In the genomic region with DNA sequence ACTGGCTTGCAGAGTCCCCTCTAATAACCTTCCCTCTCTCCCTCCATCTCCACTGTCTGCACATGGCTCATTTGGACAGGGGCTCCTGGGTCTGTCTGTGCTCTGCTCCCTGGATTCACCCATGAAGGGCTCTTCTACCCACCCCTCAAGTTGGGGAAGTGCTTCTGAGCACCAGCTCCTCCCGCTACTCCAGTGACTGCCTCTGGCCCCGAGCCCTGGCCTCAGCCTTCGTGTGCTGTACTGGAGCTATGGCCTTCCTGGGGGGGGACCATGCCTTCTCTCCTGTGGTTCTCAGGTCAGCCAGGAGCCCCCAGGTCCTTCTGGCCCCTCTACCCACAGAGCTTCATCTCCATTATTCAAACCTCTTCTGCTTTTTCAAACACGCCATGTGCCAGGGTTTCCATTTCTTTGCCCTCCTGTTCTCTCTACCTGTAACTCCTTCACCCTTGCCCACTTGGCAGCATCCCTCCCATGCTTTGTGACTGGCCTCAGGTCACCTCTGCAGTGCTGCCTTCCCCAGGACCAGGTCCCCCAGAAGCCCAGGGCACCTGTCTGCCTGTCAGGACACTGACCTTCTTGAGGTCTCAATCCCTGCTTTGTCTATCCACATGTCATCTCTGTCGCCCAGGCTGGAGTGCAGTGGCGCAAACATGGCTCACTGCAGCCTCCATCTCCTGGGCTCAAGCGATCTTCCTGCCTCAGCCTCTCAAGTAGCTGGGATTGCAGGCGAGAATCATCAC, we compare ENCODE assay signal across 1 cellular context.
TF ChIP-seq lines count a peak whose summit lies in the region.

No MANE protein-coding gene starts in this region.

TF ChIP-seq in GM23338, 12 proteins besides CTCF, POLR2A, EP300 and RAD21 (continued from another document):
- TF ChIP-seq REST (IDR thresholded peaks at IDR 0.05; ENCODE audit: unreplicated experiment) (no peak), ZNF114 (CRISPR knock-in tag; IDR thresholded peaks at IDR 0.05) (no peak), POLR2AphosphoS5 (IDR thresholded peaks at IDR 0.05; ENCODE audit: low read depth) (no peak), STAT1 (IDR thresholded peaks at IDR 0.05; ENCODE audit: unreplicated experiment) (no peak), ZNF331 (CRISPR knock-in tag; IDR thresholded peaks at IDR 0.05; ENCODE audit: low read depth) (no peak)
- TF ChIP-seq, protein P1, sequence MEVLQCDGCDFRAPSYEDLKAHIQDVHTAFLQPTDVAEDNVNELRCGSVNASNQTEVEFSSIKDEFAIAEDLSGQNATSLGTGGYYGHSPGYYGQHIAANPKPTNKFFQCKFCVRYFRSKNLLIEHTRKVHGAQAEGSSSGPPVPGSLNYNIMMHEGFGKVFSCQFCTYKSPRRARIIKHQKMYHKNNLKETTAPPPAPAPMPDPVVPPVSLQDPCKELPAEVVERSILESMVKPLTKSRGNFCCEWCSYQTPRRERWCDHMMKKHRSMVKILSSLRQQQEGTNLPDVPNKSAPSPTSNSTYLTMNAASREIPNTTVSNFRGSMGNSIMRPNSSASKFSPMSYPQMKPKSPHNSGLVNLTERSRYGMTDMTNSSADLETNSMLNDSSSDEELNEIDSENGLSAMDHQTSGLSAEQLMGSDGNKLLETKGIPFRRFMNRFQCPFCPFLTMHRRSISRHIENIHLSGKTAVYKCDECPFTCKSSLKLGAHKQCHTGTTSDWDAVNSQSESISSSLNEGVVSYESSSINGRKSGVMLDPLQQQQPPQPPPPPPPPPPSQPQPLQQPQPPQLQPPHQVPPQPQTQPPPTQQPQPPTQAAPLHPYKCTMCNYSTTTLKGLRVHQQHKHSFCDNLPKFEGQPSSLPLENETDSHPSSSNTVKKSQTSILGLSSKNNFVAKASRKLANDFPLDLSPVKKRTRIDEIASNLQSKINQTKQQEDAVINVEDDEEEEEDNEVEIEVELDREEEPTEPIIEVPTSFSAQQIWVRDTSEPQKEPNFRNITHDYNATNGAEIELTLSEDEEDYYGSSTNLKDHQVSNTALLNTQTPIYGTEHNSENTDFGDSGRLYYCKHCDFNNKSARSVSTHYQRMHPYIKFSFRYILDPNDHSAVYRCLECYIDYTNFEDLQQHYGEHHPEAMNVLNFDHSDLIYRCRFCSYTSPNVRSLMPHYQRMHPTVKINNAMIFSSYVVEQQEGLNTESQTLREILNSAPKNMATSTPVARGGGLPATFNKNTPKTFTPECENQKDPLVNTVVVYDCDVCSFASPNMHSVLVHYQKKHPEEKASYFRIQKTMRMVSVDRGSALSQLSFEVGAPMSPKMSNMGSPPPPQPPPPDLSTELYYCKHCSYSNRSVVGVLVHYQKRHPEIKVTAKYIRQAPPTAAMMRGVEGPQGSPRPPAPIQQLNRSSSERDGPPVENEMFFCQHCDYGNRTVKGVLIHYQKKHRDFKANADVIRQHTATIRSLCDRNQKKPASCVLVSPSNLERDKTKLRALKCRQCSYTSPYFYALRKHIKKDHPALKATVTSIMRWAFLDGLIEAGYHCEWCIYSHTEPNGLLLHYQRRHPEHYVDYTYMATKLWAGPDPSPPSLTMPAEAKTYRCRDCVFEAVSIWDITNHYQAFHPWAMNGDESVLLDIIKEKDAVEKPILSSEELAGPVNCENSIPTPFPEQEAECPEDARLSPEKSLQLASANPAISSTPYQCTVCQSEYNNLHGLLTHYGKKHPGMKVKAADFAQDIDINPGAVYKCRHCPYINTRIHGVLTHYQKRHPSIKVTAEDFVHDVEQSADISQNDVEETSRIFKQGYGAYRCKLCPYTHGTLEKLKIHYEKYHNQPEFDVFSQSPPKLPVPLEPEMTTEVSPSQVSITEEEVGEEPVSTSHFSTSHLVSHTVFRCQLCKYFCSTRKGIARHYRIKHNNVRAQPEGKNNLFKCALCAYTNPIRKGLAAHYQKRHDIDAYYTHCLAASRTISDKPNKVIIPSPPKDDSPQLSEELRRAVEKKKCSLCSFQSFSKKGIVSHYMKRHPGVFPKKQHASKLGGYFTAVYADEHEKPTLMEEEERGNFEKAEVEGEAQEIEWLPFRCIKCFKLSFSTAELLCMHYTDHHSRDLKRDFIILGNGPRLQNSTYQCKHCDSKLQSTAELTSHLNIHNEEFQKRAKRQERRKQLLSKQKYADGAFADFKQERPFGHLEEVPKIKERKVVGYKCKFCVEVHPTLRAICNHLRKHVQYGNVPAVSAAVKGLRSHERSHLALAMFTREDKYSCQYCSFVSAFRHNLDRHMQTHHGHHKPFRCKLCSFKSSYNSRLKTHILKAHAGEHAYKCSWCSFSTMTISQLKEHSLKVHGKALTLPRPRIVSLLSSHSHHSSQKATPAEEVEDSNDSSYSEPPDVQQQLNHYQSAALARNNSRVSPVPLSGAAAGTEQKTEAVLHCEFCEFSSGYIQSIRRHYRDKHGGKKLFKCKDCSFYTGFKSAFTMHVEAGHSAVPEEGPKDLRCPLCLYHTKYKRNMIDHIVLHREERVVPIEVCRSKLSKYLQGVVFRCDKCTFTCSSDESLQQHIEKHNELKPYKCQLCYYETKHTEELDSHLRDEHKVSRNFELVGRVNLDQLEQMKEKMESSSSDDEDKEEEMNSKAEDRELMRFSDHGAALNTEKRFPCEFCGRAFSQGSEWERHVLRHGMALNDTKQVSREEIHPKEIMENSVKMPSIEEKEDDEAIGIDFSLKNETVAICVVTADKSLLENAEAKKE (CRISPR knock-in tag; IDR thresholded peaks at IDR 0.05) = no peak
